21 cellular contexts compared by ENCODE assay signal in the genomic region with DNA sequence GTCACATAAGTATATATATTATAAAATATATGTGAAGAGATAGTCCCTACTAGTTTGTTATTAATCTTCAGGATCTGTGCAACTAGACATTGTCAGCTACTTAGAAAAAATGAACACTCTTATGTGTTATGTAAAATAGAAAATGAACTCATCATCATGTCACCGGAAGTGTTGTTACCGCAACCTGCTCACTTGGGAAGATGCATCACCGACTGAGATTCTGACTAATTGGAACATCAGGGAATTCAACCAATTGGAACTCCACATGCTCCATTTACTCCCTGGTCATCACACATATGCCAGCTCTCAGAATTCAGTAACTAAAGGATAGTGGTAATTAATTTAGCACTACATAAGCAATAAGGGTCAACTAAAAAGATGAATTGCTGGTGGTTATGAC. TPM values are rescaled to one million over a fixed set of nuclear protein-coding genes. Genes with fewer than 3 reads are reported as not detected.
DNase-seq lines count a peak whose midpoint lies in the region; FAIRE-seq and TF ChIP-seq lines count a peak whose summit lies in the region.
"Had no signal": no experiment of that assay in that cellular context is flagged by ENCODE, and none has a peak within 500 bp of the region (broad histone marks: within the 10 kb centered on the region; RNA-seq: fewer than 3 reads in every experiment).

No MANE protein-coding gene starts in this region.

- H3K4me3 ChIP-seq in epithelial cell of esophagus (ENCODE audit: low read length): no peak overlapping the region
- H3K4me3 ChIP-seq: SJCRH30 had no signal

- H3K4me1 Mint-ChIP-seq in osteocyte (ENCODE audit: unreplicated experiment): no peaks in the 10 kb centered on the region
- H3K4me1 Mint-ChIP-seq: CD4-positive, CD25-positive, alpha-beta regulatory T cell; IgD-negative memory B cell had no signal

- no peaks in the 10 kb centered on the region for H3K36me3 Mint-ChIP-seq in osteocyte (ENCODE audit: unreplicated experiment)
- H3K36me3 Mint-ChIP-seq: CD4-positive, CD25-positive, alpha-beta regulatory T cell had no signal

- peak; percentile 79 for DNase-seq in A172 (ENCODE audit: low spot score)
- DNase-seq in GM03348 (ENCODE audit: low spot score): peak; percentile 10
- peak; percentile 54 for DNase-seq in RCC 7860 (ENCODE audit: low spot score)
- DNase-seq in epithelial cell of esophagus (ENCODE audit: low read depth): peak; percentile 1
- DNase-seq in osteocyte (ENCODE audit: extremely low spot score, unreplicated experiment): no peak
- no peak for DNase-seq in GM10266 (ENCODE audit: extremely low spot score)
- no peak for DNase-seq in LoVo (ENCODE audit: low spot score)
- DNase-seq: BE2C; Calu3; CD4-positive, CD25-positive, alpha-beta regulatory T cell; H9; Karpas-422; NCI-H1092 treated with DMSO at 0.1 percent for 48 hours; NCI-H146; NCI-H2081; NCI-H510A; NCI-H774; OCI-M1; SJCRH30 had no signal

- H3K9me3 Mint-ChIP-seq in osteocyte (ENCODE audit: unreplicated experiment): no peaks in the 10 kb centered on the region

- no peak overlapping the region for H3K27ac Mint-ChIP-seq in osteocyte (ENCODE audit: unreplicated experiment)
- H3K27ac Mint-ChIP-seq: CD4-positive, CD25-positive, alpha-beta regulatory T cell; H9; IgD-negative memory B cell had no signal

- H3K27me3 Mint-ChIP-seq in osteocyte (ENCODE audit: unreplicated experiment): peaks cover 24% of the 10 kb centered on the region

- no peak overlapping the region for H3K4me3 Mint-ChIP-seq in osteocyte (ENCODE audit: unreplicated experiment)
- H3K4me3 Mint-ChIP-seq: CD4-positive, CD25-positive, alpha-beta regulatory T cell; H9; IgD-negative memory B cell had no signal

- no peak for TF ChIP-seq CTCF in epithelial cell of esophagus (IDR thresholded peaks at IDR 0.05; ENCODE audit: insufficient read depth, low read depth, low read length, missing control alignments)
- TF ChIP-seq CTCF in osteocyte (IDR thresholded peaks at IDR 0.05): no peak
- TF ChIP-seq CTCF in GM10266 (IDR thresholded peaks at IDR 0.05; ENCODE audit: control insufficient read depth, insufficient read depth, low read depth, missing control alignments): no peak

- FAIRE-seq in RCC 7860 (lab: Jason Lieb, UNC): no peak
- FAIRE-seq: A204.1 had no signal

RNA-seq across cellular contexts. Expression of a gene that starts 16.7 kb away (rescaled TPM):
- total RNA-seq in A172 (2014; rRNA removed; shearing (Covaris generic)): not detected in 2 replicates
- not detected in 2 replicates for total RNA-seq in osteocyte
- total RNA-seq: CD4-positive, CD25-positive, alpha-beta regulatory T cell had no signal

Comparison
In these comparisons a context has a peak if more than half of its experiments do, and no peak if none do; other contexts are left out.
1. DNase-seq: peak in A172 (single experiment), GM03348 (single experiment), RCC 7860 (single experiment) and epithelial cell of esophagus (single experiment); none in osteocyte (single experiment), GM10266 (single experiment) and LoVo (single experiment).